In genomic region chr13:95301135-95301946, GRCh38 we compare ENCODE assay signal across 8 cellular contexts. TPM values are rescaled to one million over a fixed set of nuclear protein-coding genes. Genes with fewer than 3 reads are reported as not detected.
DNase-seq lines count a peak whose midpoint lies in the region; ATAC-seq and TF ChIP-seq lines count a peak whose summit lies in the region.

A gene with protein sequence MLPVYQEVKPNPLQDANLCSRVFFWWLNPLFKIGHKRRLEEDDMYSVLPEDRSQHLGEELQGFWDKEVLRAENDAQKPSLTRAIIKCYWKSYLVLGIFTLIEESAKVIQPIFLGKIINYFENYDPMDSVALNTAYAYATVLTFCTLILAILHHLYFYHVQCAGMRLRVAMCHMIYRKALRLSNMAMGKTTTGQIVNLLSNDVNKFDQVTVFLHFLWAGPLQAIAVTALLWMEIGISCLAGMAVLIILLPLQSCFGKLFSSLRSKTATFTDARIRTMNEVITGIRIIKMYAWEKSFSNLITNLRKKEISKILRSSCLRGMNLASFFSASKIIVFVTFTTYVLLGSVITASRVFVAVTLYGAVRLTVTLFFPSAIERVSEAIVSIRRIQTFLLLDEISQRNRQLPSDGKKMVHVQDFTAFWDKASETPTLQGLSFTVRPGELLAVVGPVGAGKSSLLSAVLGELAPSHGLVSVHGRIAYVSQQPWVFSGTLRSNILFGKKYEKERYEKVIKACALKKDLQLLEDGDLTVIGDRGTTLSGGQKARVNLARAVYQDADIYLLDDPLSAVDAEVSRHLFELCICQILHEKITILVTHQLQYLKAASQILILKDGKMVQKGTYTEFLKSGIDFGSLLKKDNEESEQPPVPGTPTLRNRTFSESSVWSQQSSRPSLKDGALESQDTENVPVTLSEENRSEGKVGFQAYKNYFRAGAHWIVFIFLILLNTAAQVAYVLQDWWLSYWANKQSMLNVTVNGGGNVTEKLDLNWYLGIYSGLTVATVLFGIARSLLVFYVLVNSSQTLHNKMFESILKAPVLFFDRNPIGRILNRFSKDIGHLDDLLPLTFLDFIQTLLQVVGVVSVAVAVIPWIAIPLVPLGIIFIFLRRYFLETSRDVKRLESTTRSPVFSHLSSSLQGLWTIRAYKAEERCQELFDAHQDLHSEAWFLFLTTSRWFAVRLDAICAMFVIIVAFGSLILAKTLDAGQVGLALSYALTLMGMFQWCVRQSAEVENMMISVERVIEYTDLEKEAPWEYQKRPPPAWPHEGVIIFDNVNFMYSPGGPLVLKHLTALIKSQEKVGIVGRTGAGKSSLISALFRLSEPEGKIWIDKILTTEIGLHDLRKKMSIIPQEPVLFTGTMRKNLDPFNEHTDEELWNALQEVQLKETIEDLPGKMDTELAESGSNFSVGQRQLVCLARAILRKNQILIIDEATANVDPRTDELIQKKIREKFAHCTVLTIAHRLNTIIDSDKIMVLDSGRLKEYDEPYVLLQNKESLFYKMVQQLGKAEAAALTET (N-terminal part only) (minus strand): TSS chr13:95301451. CDS start chr13:95301314, 137 bp downstream.

- WGBS in esophagus squamous epithelium, 2 donors: 1% methylated on average over 20 of the region's 102 CpGs; no CpG with 5 or more reads in 1 of the 2 donors

- no peaks in the 10 kb centered on the region for H3K36me3 ChIP-seq in esophagus squamous epithelium

- DNase-seq in COR-L47 (lab: John Stamatoyannopoulos, UW): peak; percentile 70
- peak; percentile 94 for DNase-seq in OCI-M1 (lab: John Stamatoyannopoulos, UW)
- DNase-seq in activated T-cell treated with anti-CD3 and anti-CD28 coated beads, Interleukin-2, amount 50 U/mL, for 1 hour: peak; percentile 68
- DNase-seq in esophagus squamous epithelium (lab: John Stamatoyannopoulos, UW): no peak
- DNase-seq in myocyte (ENCODE audit: low read depth): peak; percentile 87
- DNase-seq in stimulated activated naive CD4-positive, alpha-beta T cell (lab: John Stamatoyannopoulos, UW): peak; percentile 12 to 52 (median 37)

- TF ChIP-seq CTCF in esophagus squamous epithelium (IDR thresholded peaks at IDR 0.05): no peak

- intact Hi-C loops in esophagus squamous epithelium (cut with DNase I): no loop called here

- no peaks in the 10 kb centered on the region for H3K27me3 ChIP-seq in esophagus squamous epithelium

- H3K27ac ChIP-seq in esophagus squamous epithelium: peak within 1 kb of the TSS; percentile 74 to 87 (median 80)

- ATAC-seq in GM19455 (IDR thresholded peaks at IDR 0.05; ENCODE audit: unreplicated experiment): peak; percentile 91
- ATAC-seq in HG03565 (IDR thresholded peaks at IDR 0.05; ENCODE audit: unreplicated experiment): peak; percentile 79

- H3K4me3 ChIP-seq in esophagus squamous epithelium: peak within 1 kb of the TSS; percentile 63 to 86 (median 83)

- peak in 1 of 4 donors; percentile 3 for TF ChIP-seq POLR2A in esophagus squamous epithelium (IDR thresholded peaks at IDR 0.05)

- H3K9me3 ChIP-seq in esophagus squamous epithelium: no peaks in the 10 kb centered on the region

- H3K4me1 ChIP-seq in esophagus squamous epithelium: peaks cover 0 to 33% (median 4%) of the 10 kb centered on the region in 3 donors

RNA-seq across cellular contexts. Expression of the gene that starts here (rescaled TPM):
- total RNA-seq in esophagus squamous epithelium (10 to 100 TPM in 1 of 4 donors, 1 to 10 TPM in 3; 2.5 to 12.6 (median 6.0) TPM), myocyte (12.6 and 17.7 TPM in 2 replicates)
- 4.0 TPM for polyA plus RNA-seq in myocyte (2012)
